Comparison of ENCODE assay signal across 9 cellular contexts in the genomic region with DNA sequence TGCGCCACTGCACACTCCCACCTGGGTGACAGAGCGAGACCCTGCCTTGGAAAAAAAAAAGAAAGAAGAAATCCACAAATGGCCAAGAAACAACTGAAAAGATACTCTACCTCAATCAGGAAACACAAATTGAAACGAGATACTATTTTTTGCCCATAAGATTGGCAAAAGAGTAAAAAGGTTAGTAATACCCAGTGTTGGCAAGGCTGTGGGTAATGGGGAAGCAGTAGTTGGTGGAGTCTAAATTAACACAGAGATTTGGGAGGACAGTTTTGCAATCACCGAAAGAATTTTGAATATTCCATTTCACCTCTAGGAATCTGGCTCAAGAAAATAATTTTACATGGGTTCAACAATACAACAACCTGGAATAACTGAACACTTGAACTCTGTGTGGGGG.
"Had no signal": no experiment of that assay in that cellular context is flagged by ENCODE, and none has a peak within 500 bp of the region (broad histone marks: within the 10 kb centered on the region; RNA-seq: fewer than 3 reads in every experiment).

No MANE protein-coding gene starts in this region.

- H3K27ac Mint-ChIP-seq: HFFc6, IgD-negative memory B cell had no signal

- H3K9me3 Mint-ChIP-seq: HFFc6, IgD-negative memory B cell had no signal

- H3K4me3 Mint-ChIP-seq: HFFc6, IgD-negative memory B cell had no signal

- ATAC-seq: HepG2 had no signal

- H3K27ac ChIP-seq: GM23248, HL-60 had no signal

- H3K27me3 Mint-ChIP-seq: IgD-negative memory B cell had no signal

- DNase-seq: GM23248, GOT3, H7, HFFc6, KBM-7 had no signal

- H3K4me1 Mint-ChIP-seq: IgD-negative memory B cell had no signal

- H3K4me1 ChIP-seq: HAP-1 had no signal

- H3K9me3 ChIP-seq: HAP-1 had no signal

- H3K4me3 ChIP-seq: GM23248, HAP-1 had no signal

- H2AFZ ChIP-seq: GM23248 had no signal
